In the genomic region with DNA sequence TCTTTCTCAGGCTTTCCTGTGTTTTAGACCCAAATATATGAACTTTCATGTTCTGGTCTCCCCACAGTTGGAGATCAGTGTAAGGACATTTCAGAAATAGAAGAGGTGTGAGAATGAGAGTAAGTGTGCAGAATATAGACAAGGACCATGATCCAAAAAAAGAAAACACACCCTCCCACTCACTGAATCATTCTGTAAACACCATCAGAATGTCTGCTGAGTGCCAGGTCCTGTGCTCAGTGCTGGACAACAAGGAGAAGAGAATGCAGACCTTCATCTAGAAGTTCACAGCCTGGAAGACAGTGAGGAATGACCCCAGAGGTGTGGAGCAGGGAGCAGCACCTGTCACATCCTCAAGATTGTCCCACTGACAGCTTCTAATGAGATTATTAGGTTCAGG, we compare ENCODE assay signal across 17 cellular contexts. TPM values are rescaled to one million over a fixed set of nuclear protein-coding genes. Genes with fewer than 3 reads are reported as not detected.
DNase-seq lines count a peak whose midpoint lies in the region; ATAC-seq, FAIRE-seq and TF ChIP-seq lines count a peak whose summit lies in the region.
"Had no signal": no experiment of that assay in that cellular context is flagged by ENCODE, and none has a peak within 500 bp of the region (broad histone marks: within the 10 kb centered on the region; RNA-seq: fewer than 3 reads in every experiment).

No MANE protein-coding gene starts in this region.

- no TSS peak for BruUV-seq in HepG2 (replicated peaks; lab: Mats Ljungman, UMichigan)

- no peaks in the 10 kb centered on the region for H3K36me3 Mint-ChIP-seq in endothelial cell (ENCODE audit: low read depth, unreplicated experiment)

- H3K4me2 ChIP-seq in HepG2 (ENCODE audit: low read depth, low read length): no peak overlapping the region

- H3K9me3 Mint-ChIP-seq in endothelial cell (ENCODE audit: unreplicated experiment): no peaks in the 10 kb centered on the region

- peaks cover 3% of the 10 kb centered on the region for H3K27me3 Mint-ChIP-seq in endothelial cell (ENCODE audit: unreplicated experiment)

- DNase-seq in heart left ventricle: no peak
- no peak for DNase-seq in cardiac septum (ENCODE audit: low spot score)
- DNase-seq in choroid plexus epithelial cell (ENCODE audit: low read depth): peak; percentile 13
- DNase-seq in HepG2 (ENCODE audit: low spot score): no peak
- DNase-seq in urothelium cell line (ENCODE audit: low spot score): no peak
- no peak for DNase-seq in iPS-NIHi7 (ENCODE audit: extremely low spot score)
- no peak for DNase-seq in testis
- DNase-seq in endothelial cell (ENCODE audit: low spot score): no peak
- DNase-seq: COR-L47, DMS153, H9, KBM-7, NCI-H1048, NCI-H1436 treated with DMSO at 0.1 percent for 48 hours, NCI-H2081 treated with DMSO at 0.1 percent for 48 hours, NCI-H510A had no signal

- no peak for TF ChIP-seq POLR2A in heart left ventricle (IDR thresholded peaks at IDR 0.05)
- no peak for TF ChIP-seq POLR2A in HepG2 (IDR thresholded peaks at IDR 0.05; ENCODE audit: insufficient read depth in 1 of 2, low read depth in 2 of 2, low read length in 2 of 2)
- no peak for TF ChIP-seq POLR2A in testis (IDR thresholded peaks at IDR 0.05)

- H3K9me3 ChIP-seq in heart left ventricle (no peaks in the 10 kb centered on the region), HepG2 (ENCODE audit: low read length) (no peaks in the 10 kb centered on the region), testis (no peaks in the 10 kb centered on the region)

- POLR2A ChIA-PET in HepG2 (lab: Yijun Ruan, JAX): no interaction called here

- H3K27me3 ChIP-seq in heart left ventricle (no peaks in the 10 kb centered on the region), HepG2 (ENCODE audit: control insufficient read depth in 1 of 2, insufficient read depth in 2 of 2, low read length in 2 of 2) (peaks cover 0 to 18% of the 10 kb centered on the region in 2 experiments; a peak in 2 of 5 replicates), testis (no peaks in the 10 kb centered on the region)

- CTCF ChIA-PET in HepG2 (lab: Yijun Ruan, JAX; ENCODE audit: low intra/inter-chr PET ratio, low total read pairs): no interaction called here

- H3K36me3 ChIP-seq in heart left ventricle (no peaks in the 10 kb centered on the region), HepG2 (replicated peaks in 1 of 2; ENCODE audit: control insufficient read depth in 1 of 2, insufficient read depth in 2 of 2, low read length in 2 of 2) (no peaks in the 10 kb centered on the region), testis (ENCODE audit: low read depth, missing control alignments) (no peaks in the 10 kb centered on the region)

- no peak overlapping the region for H3K27ac ChIP-seq in heart left ventricle
- no peak overlapping the region for H3K27ac ChIP-seq in HepG2 (ENCODE audit: extremely low read length, insufficient read depth, low read length)
- no peak overlapping the region for H3K27ac ChIP-seq in testis

- TF ChIP-seq RAD21 in HepG2 (CRISPR knock-in tag; IDR thresholded peaks at IDR 0.05): no peak

- TF ChIP-seq EP300 in HepG2 (IDR thresholded peaks at IDR 0.05; ENCODE audit: low read depth in 2 of 2, low read length in 2 of 2) (no peak), HepG2 (CRISPR knock-in tag; IDR thresholded peaks at IDR 0.05; ENCODE audit: borderline replicate concordance) (no peak)

- H3K9ac ChIP-seq in HepG2 (ENCODE audit: insufficient read depth, low read depth, low read length): no peak overlapping the region

- peak in 3 of 4 donors; percentile 61 to 85 (median 77) for ATAC-seq in heart left ventricle
- ATAC-seq in HepG2: no peak; the same call in 2 of the 3 replicates

- FAIRE-seq in HepG2 (lab: Jason Lieb, UNC): no peak
- peak; percentile 35 for FAIRE-seq in urothelium cell line (lab: Jason Lieb, UNC)

- in situ Hi-C loops in HepG2 (cut with HindIII; ENCODE audit: extremely low pct_ligation_motif_present, low pct_unique_long_range_greater_than_20kb): no loop called here

- no peak overlapping the region for H3K4me3 Mint-ChIP-seq in endothelial cell (ENCODE audit: unreplicated experiment)
- H3K4me3 Mint-ChIP-seq: H9 had no signal

- intact Hi-C loops in heart left ventricle (cut with DNase I): loop anchor here in 1 of 10 donors (10.0 kb wide), 1 partner anchor 72 kb away; no protein-coding TSS in a partner anchor
- intact Hi-C loops in cardiac septum (cut with DNase I): no loop called here
- intact Hi-C loops in HepG2 (cut with micrococcal nuclease; ENCODE audit: unreplicated experiment): no loop called here
- intact Hi-C loops in testis (cut with DNase I; ENCODE audit: low total_unique reads): no loop called here

- no peaks in the 10 kb centered on the region for H3K79me2 ChIP-seq in HepG2 (ENCODE audit: insufficient read depth, low read length)

- H3K4me1 ChIP-seq in heart left ventricle: peaks cover 0 to 8% (median 3%) of the 10 kb centered on the region in 12 donors
- peaks cover 27% of the 10 kb centered on the region for H3K4me1 ChIP-seq in HepG2 (ENCODE audit: insufficient read depth, low read length)
- H3K4me1 ChIP-seq in testis: no peaks in the 10 kb centered on the region

- no peaks in the 10 kb centered on the region for H3K4me1 Mint-ChIP-seq in endothelial cell (ENCODE audit: unreplicated experiment)

- no peak overlapping the region for H3K27ac Mint-ChIP-seq in endothelial cell (ENCODE audit: unreplicated experiment)
- H3K27ac Mint-ChIP-seq: H9 had no signal

- TF ChIP-seq CTCF in heart left ventricle (IDR thresholded peaks at IDR 0.05) (no peak), choroid plexus epithelial cell (conservative IDR thresholded peaks at IDR 0.05; ENCODE audit: low read depth, low read length) (no peak), HepG2 (CRISPR knock-in tag; IDR thresholded peaks at IDR 0.05) (no peak), testis (IDR thresholded peaks at IDR 0.05) (no peak), endothelial cell (IDR thresholded peaks at IDR 0.05; ENCODE audit: unreplicated experiment) (no peak)

- H3K4me3 ChIP-seq in heart left ventricle (no peak overlapping the region), choroid plexus epithelial cell (ENCODE audit: low read depth, low read length) (no peak overlapping the region), HepG2 (replicated peaks in 1 of 3; ENCODE audit: insufficient read depth in 1 of 3, low read depth in 2 of 3, low read length in 3 of 3) (no peak overlapping the region), testis (no peak overlapping the region)

- H4K20me1 ChIP-seq in HepG2 (ENCODE audit: insufficient read depth, low read length): no peaks in the 10 kb centered on the region

- H2AFZ ChIP-seq in HepG2 (ENCODE audit: low read length): no peak overlapping the region

RNA-seq across cellular contexts. Expression of a gene that starts 19.1 kb away (rescaled TPM):
- 100 to 1,000 TPM in 8 of 9 donors, 10 to 100 TPM in 1; 83.2 to 495 (median 180) TPM for total RNA-seq in heart left ventricle
- 100 to 1,000 TPM in 1 of 2 donors, 10 to 100 TPM in 1; 31.3 to 750 TPM for polyA plus RNA-seq in heart left ventricle
- total RNA-seq in cardiac septum: 231 TPM
- 3.1 and 3.7 TPM in 2 replicates for total RNA-seq in HepG2 (2016; rRNA removed; fragmentation: Illumina TruSeq; extraction: Trizol)
- 2.1 and 2.2 TPM in 2 replicates for total RNA-seq in HepG2 (2016; cell fraction: cytosol; rRNA removed; fragmentation: Illumina TruSeq; extraction: Trizol; ENCODE audit: low read depth)
- total RNA-seq in HepG2 (2016; cell fraction: insoluble cytoplasmic fraction; rRNA removed; fragmentation: Illumina TruSeq; extraction: Trizol): 2.6 and 3.8 TPM in 2 replicates
- 2.4 and 3.8 TPM in 2 replicates for total RNA-seq in HepG2 (2016; cell fraction: membrane; rRNA removed; fragmentation: Illumina TruSeq; extraction: Trizol)
- total RNA-seq in HepG2 (2016; cell fraction: nucleus; rRNA removed; fragmentation: Illumina TruSeq; extraction: Trizol): 7.9 and 8.9 TPM in 2 replicates
- 2.6 and 2.8 TPM in 2 replicates for polyA plus RNA-seq in HepG2 (2011; rRNA removed)
- polyA plus RNA-seq in HepG2 (2011; cell fraction: cytosol; rRNA removed): 1.7 and 2.1 TPM in 2 replicates
- polyA plus RNA-seq in HepG2 (2011; cell fraction: nucleus; rRNA removed): 4.9 and 6.9 TPM in 2 replicates
- 1.7 and 2.5 TPM in 2 replicates for polyA plus RNA-seq in HepG2 (2012)
- 0.76 and 1.0 TPM in 2 replicates for polyA plus RNA-seq in HepG2 (2016; cell fraction: cytosol; fragmentation: Illumina TruSeq; extraction: Trizol; ENCODE audit: low read depth)
- 2.7 and 3.7 TPM in 2 replicates for polyA plus RNA-seq in HepG2 (2016; cell fraction: insoluble cytoplasmic fraction; fragmentation: Illumina TruSeq; extraction: Trizol; ENCODE audit: low read depth)
- 1.4 and 1.7 TPM in 2 replicates for polyA plus RNA-seq in HepG2 (2016; cell fraction: membrane; fragmentation: Illumina TruSeq; extraction: Trizol; ENCODE audit: low read depth)
- polyA plus RNA-seq in HepG2 (2016; cell fraction: nucleus; fragmentation: Illumina TruSeq; extraction: Trizol; ENCODE audit: insufficient read depth, low read depth): 11.0 and 12.4 TPM in 2 replicates
- polyA minus RNA-seq in HepG2 (2011; rRNA and poly(A)+ RNA removed; ENCODE audit: low replicate concordance): 4.5 and 13.0 TPM in 2 replicates
- 2.0 and 2.5 TPM in 2 replicates for polyA minus RNA-seq in HepG2 (2011; cell fraction: cytosol; rRNA and poly(A)+ RNA removed)
- polyA minus RNA-seq in HepG2 (2011; cell fraction: nucleus; rRNA and poly(A)+ RNA removed): 8.4 and 9.1 TPM in 2 replicates
- total RNA-seq in testis: 100 to 1,000 TPM; 127 to 378 TPM
- 416 TPM for polyA plus RNA-seq in testis (ENCODE audit: insufficient read depth, low read depth, low replicate concordance)
- total RNA-seq in endothelial cell (ENCODE audit: unreplicated experiment): 0.23 TPM

RNA-seq across cellular contexts. Expression of a gene that starts 44.5 kb away (rescaled TPM):
- 1 to 10 TPM in 3 of 9 donors, under 1 TPM in 4, not detected in 2; 0.28 to 5.7 (median 0.79) TPM for total RNA-seq in heart left ventricle
- polyA plus RNA-seq in heart left ventricle: under 1 TPM in 1 of 2 donors, not detected in 1; 0.80 TPM
- total RNA-seq in cardiac septum: 0.78 TPM
- not detected in 2 replicates for total RNA-seq in HepG2 (2016; rRNA removed; fragmentation: Illumina TruSeq; extraction: Trizol)
- not detected in 2 replicates for total RNA-seq in HepG2 (2016; cell fraction: cytosol; rRNA removed; fragmentation: Illumina TruSeq; extraction: Trizol; ENCODE audit: low read depth)
- not detected in 2 replicates for total RNA-seq in HepG2 (2016; cell fraction: insoluble cytoplasmic fraction; rRNA removed; fragmentation: Illumina TruSeq; extraction: Trizol)
- total RNA-seq in HepG2 (2016; cell fraction: membrane; rRNA removed; fragmentation: Illumina TruSeq; extraction: Trizol): not detected in 2 replicates
- not detected in 2 replicates for total RNA-seq in HepG2 (2016; cell fraction: nucleus; rRNA removed; fragmentation: Illumina TruSeq; extraction: Trizol)
- not detected in 2 replicates for polyA plus RNA-seq in HepG2 (2011; rRNA removed)
- polyA plus RNA-seq in HepG2 (2011; cell fraction: cytosol; rRNA removed): not detected in 2 replicates
- polyA plus RNA-seq in HepG2 (2011; cell fraction: nucleus; rRNA removed): not detected in 2 replicates
- not detected in 2 replicates for polyA plus RNA-seq in HepG2 (2012)
- polyA plus RNA-seq in HepG2 (2016; cell fraction: cytosol; fragmentation: Illumina TruSeq; extraction: Trizol; ENCODE audit: low read depth): not detected in 2 replicates
- not detected in 2 replicates for polyA plus RNA-seq in HepG2 (2016; cell fraction: insoluble cytoplasmic fraction; fragmentation: Illumina TruSeq; extraction: Trizol; ENCODE audit: low read depth)
- polyA plus RNA-seq in HepG2 (2016; cell fraction: membrane; fragmentation: Illumina TruSeq; extraction: Trizol; ENCODE audit: low read depth): not detected in 2 replicates
- not detected in 2 replicates for polyA plus RNA-seq in HepG2 (2016; cell fraction: nucleus; fragmentation: Illumina TruSeq; extraction: Trizol; ENCODE audit: insufficient read depth, low read depth)
- not detected in 2 replicates for polyA minus RNA-seq in HepG2 (2011; rRNA and poly(A)+ RNA removed; ENCODE audit: low replicate concordance)
- not detected in 2 replicates for polyA minus RNA-seq in HepG2 (2011; cell fraction: cytosol; rRNA and poly(A)+ RNA removed)
- not detected in 2 replicates for polyA minus RNA-seq in HepG2 (2011; cell fraction: nucleus; rRNA and poly(A)+ RNA removed)
- under 1 TPM in 1 of 2 donors, not detected in 1; 0.31 TPM for total RNA-seq in testis
- 0.99 TPM for polyA plus RNA-seq in testis (ENCODE audit: insufficient read depth, low read depth, low replicate concordance)
- not detected for total RNA-seq in endothelial cell (ENCODE audit: unreplicated experiment)
- total RNA-seq: A673, H9 had no signal

Comparison
In these comparisons a context has a peak if more than half of its experiments do, and no peak if none do; other contexts are left out.
1. RNA of a gene that starts 19.1 kb away (total RNA-seq): 127 to 378 TPM in testis, 231 TPM in cardiac septum (single experiment) and 83.2 to 495 TPM in heart left ventricle; 2.1 to 8.9 TPM in HepG2 and 0.23 TPM in endothelial cell (single experiment); every median in the first group is over 4 times any median in the second.